11 cellular contexts compared by ENCODE assay signal in genomic region chr1:70358921-70359564, GRCh38. TPM values are rescaled to one million over a fixed set of nuclear protein-coding genes. Genes with fewer than 3 reads are reported as not detected.
DNase-seq lines count a peak whose midpoint lies in the region; ATAC-seq and TF ChIP-seq lines count a peak whose summit lies in the region.
"Had no signal": no experiment of that assay in that cellular context is flagged by ENCODE, and none has a peak within 500 bp of the region (broad histone marks: within the 10 kb centered on the region; RNA-seq: fewer than 3 reads in every experiment).

No MANE protein-coding gene starts in this region.

- H3K36me3 ChIP-seq in PC-9 (ENCODE audit: low read depth), result no peaks in the 10 kb centered on the region
- H3K36me3 ChIP-seq: stomach had no signal

- H3K27ac ChIP-seq in PC-9, result no peak overlapping the region
- H3K27ac ChIP-seq: stomach had no signal

- no peaks in the 10 kb centered on the region for H3K9me3 ChIP-seq in PC-9 (ENCODE audit: insufficient read depth, low read depth)
- H3K9me3 ChIP-seq: stomach had no signal

- TF ChIP-seq CTCF in type B pancreatic cell (conservative IDR thresholded peaks at IDR 0.05) (no peak), PC-9 (conservative IDR thresholded peaks at IDR 0.05) (no peak)

- H3K27me3 ChIP-seq in PC-9 (ENCODE audit: insufficient read depth, low read depth), result no peaks in the 10 kb centered on the region
- H3K27me3 ChIP-seq: stomach had no signal

- in situ Hi-C loops in Caki2 (cut with HindIII; ENCODE audit: low pct_unique_long_range_greater_than_20kb, low sequenced_read_pairs), result no loop called here
- in situ Hi-C loops in KBM-7 (cut with MboI; ENCODE audit: low pct_unique_long_range_greater_than_20kb, low sequenced_read_pairs), result no loop called here

- ATAC-seq in GM19328 (IDR thresholded peaks at IDR 0.05; ENCODE audit: unreplicated experiment) (peak; percentile 43), HG02938 (IDR thresholded peaks at IDR 0.05; ENCODE audit: unreplicated experiment) (peak; percentile 51), left cardiac atrium (no peak)

- H3F3A ChIP-seq in PC-9 (ENCODE audit: insufficient read depth, low read depth), result peaks cover 5% of the 10 kb centered on the region; the same call in 1 of the 2 replicates

- peaks cover 27% of the 10 kb centered on the region for H3K4me1 Mint-ChIP-seq in type B pancreatic cell (ENCODE audit: unreplicated experiment)

- DNase-seq in Caki2 (ENCODE audit: low read depth), result peak; percentile 42
- DNase-seq in M059J (ENCODE audit: low read depth), result peak; percentile 85
- no peak for DNase-seq in type B pancreatic cell (ENCODE audit: extremely low spot score, unreplicated experiment)
- no peak for DNase-seq in PC-9
- DNase-seq in left cardiac atrium, result no peak
- no peak for DNase-seq in KBM-7
- DNase-seq: NCI-H1436, stomach had no signal

- H3K4me1 ChIP-seq in PC-9 (replicated peaks; ENCODE audit: insufficient read depth), result 0 out of 2 replicates have a peak, but pooled peaks cover 6% of the 10 kb centered on the region

- no peak overlapping the region for H3K4me3 Mint-ChIP-seq in type B pancreatic cell

- H3K27me3 Mint-ChIP-seq in type B pancreatic cell, result no peaks in the 10 kb centered on the region

- POLR2A ChIA-PET in PC-9 (lab: Charles Lee; ENCODE audit: unreplicated experiment), result no interaction called here

- no peaks in the 10 kb centered on the region for H3K36me3 Mint-ChIP-seq in type B pancreatic cell

- no peaks in the 10 kb centered on the region for H3K9me3 Mint-ChIP-seq in type B pancreatic cell

- H2AFZ ChIP-seq in PC-9, result no peak overlapping the region

- no peak overlapping the region for H3K27ac Mint-ChIP-seq in type B pancreatic cell
- H3K27ac Mint-ChIP-seq: activated T-helper 2 cell treated with anti-CD3 and anti-CD28 coated beads, Interferon-gamma antibody, Interleukin-2, Interleukin-4, amounts not matched to agents 10 μg/mL and 5 μg/mL and 100 μg/mL, durations not matched to agents 14 hours and 24 hours and 36 hours had no signal

- intact Hi-C loops in PC-9 (cut with micrococcal nuclease; ENCODE audit: unreplicated experiment), result no loop called here
- intact Hi-C loops in left cardiac atrium (cut with DNase I), result no loop called here

- no TSS peak for BruUV-seq in PC-9 (replicated peaks; lab: Mats Ljungman, UMichigan)

- H3K9me2 ChIP-seq in PC-9 (ENCODE audit: insufficient read depth), result no peaks in the 10 kb centered on the region

- no peak overlapping the region for H3K4me3 ChIP-seq in PC-9
- H3K4me3 ChIP-seq: stomach had no signal

- no peak overlapping the region for H3K4me2 ChIP-seq in PC-9

- peaks cover 20% of the 10 kb centered on the region for H3K79me2 ChIP-seq in PC-9 (ENCODE audit: low read depth)

- no peaks in the 10 kb centered on the region for H4K20me1 ChIP-seq in PC-9 (ENCODE audit: insufficient read depth)

- CTCF ChIA-PET in PC-9 (lab: Charles Lee), result no interaction called here

RNA-seq across cellular contexts. Expression of gene ANKRD13C, which starts 4.5 kb away (rescaled TPM):
- total RNA-seq in Caki2 (2014; rRNA removed; shearing (Covaris generic); ENCODE audit: low replicate concordance), result 11.8 and 14.8 TPM in 2 replicates
- total RNA-seq in M059J (2014; rRNA removed; shearing (Covaris generic)), result 33.6 and 33.7 TPM in 2 replicates
- 21.9 and 24.6 TPM in 2 replicates for total RNA-seq in type B pancreatic cell (ENCODE audit: low replicate concordance)
- total RNA-seq in PC-9 (2021), result 19.4 and 24.3 TPM in 2 replicates
- total RNA-seq in left cardiac atrium, result 10 to 100 TPM; 10.7 to 15.1 TPM

RNA-seq across cellular contexts. Expression of gene CTH, which starts 52.0 kb away (rescaled TPM):
- 1.7 and 3.6 TPM in 2 replicates for total RNA-seq in Caki2 (2014; rRNA removed; shearing (Covaris generic); ENCODE audit: low replicate concordance)
- total RNA-seq in M059J (2014; rRNA removed; shearing (Covaris generic)), result 3.7 and 5.9 TPM in 2 replicates
- total RNA-seq in type B pancreatic cell (ENCODE audit: low replicate concordance), result 8.7 and 10.1 TPM in 2 replicates
- 21.7 and 33.9 TPM in 2 replicates for total RNA-seq in PC-9 (2021)
- total RNA-seq in left cardiac atrium, result 1 to 10 TPM; 1.3 to 1.5 TPM

Comparison
In these comparisons a context has a peak if more than half of its experiments do, and no peak if none do; other contexts are left out.
1. DNase-seq: peak in Caki2 (single experiment) and M059J (single experiment); none in type B pancreatic cell (single experiment), PC-9 (0 of 2), left cardiac atrium (single experiment) and KBM-7 (single experiment).
2. ATAC-seq: peak in GM19328 (single experiment) and HG02938 (single experiment); none in left cardiac atrium (0 of 2).